13 cellular contexts compared by ENCODE assay signal in the genomic region with DNA sequence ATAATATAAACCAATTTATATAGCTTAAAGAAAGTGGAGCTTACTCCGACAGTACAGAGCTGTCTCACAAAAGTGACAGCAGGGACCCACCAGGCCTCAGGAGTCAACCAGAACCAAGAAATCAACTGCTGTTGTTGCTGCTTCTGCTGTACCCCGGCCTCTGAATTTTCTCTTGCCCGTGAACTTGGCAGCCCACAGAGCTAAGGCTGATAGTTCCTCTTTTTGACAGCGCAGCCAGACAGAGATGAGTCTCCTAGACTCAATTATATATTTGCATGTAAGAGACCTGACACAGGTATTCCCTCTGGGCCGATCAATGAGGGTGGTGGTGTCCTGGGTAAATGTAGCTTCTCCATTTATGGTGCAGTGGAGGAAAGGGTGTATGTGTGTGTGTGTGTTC.
DNase-seq lines count a peak whose midpoint lies in the region; ATAC-seq, FAIRE-seq and TF ChIP-seq lines count a peak whose summit lies in the region.
"Had no signal": no experiment of that assay in that cellular context is flagged by ENCODE, and none has a peak within 500 bp of the region (broad histone marks: within the 10 kb centered on the region; RNA-seq: fewer than 3 reads in every experiment).

No MANE protein-coding gene starts in this region.

- peak overlapping the region; percentile 66 for H3K4me2 ChIP-seq in Karpas-422 (ENCODE audit: low read depth, low read length, poor library complexity, severe bottlenecking)

- intact Hi-C loops in cardiac septum (cut with DNase I) = no loop called here
- intact Hi-C loops in heart right ventricle (cut with DNase I) = loop anchor here in 1 of 10 donors (10.0 kb wide), 1 partner anchor 106 kb away; a partner anchor contains a TSS
- intact Hi-C loops in pancreas (cut with DNase I) = no loop called here

- H3K4me3 ChIP-seq in heart right ventricle (no peak overlapping the region), Karpas-422 (ENCODE audit: low read length) (peak overlapping the region; percentile 5; the same call in 1 of the 2 replicates), pancreas (no peak overlapping the region)
- H3K4me3 ChIP-seq: esophagus squamous epithelium, left lung had no signal

- H3K9me2 ChIP-seq in Karpas-422 (replicated peaks; ENCODE audit: insufficient read depth, low read length) = no peaks in the 10 kb centered on the region

- no peak for TF ChIP-seq CTCF in heart right ventricle (IDR thresholded peaks at IDR 0.05)
- TF ChIP-seq CTCF in pancreas (IDR thresholded peaks at IDR 0.05) = no peak

- H3K9ac ChIP-seq in Karpas-422 (ENCODE audit: low read length) = no peak overlapping the region; the same call in none of the 2 replicates

- no peaks in the 10 kb centered on the region for H4K20me1 ChIP-seq in Karpas-422 (ENCODE audit: insufficient read depth, low read depth, low read length)

- WGBS in heart right ventricle, 2 donors = 91 to 93% methylated on average over 5 of the region's 5 CpGs
- 89 to 91% methylated on average over 5 of the region's 5 CpGs for WGBS in pancreas, 2 donors

- ATAC-seq in heart right ventricle (no peak), HG02870 (IDR thresholded peaks at IDR 0.05; ENCODE audit: unreplicated experiment) (peak; percentile 96), pancreas (no peak)
- ATAC-seq: left lung had no signal

- no peaks in the 10 kb centered on the region for H3K9me3 ChIP-seq in heart right ventricle
- H3K9me3 ChIP-seq in Karpas-422 (ENCODE audit: low read length) = no peaks in the 10 kb centered on the region
- no peaks in the 10 kb centered on the region for H3K9me3 ChIP-seq in pancreas
- H3K9me3 ChIP-seq: esophagus squamous epithelium, left lung had no signal

- H3K27ac ChIP-seq in heart right ventricle (no peak overlapping the region), Karpas-422 (ENCODE audit: low read length) (peak overlapping the region; percentile 72), pancreas (no peak overlapping the region)
- H3K27ac ChIP-seq: esophagus squamous epithelium, left lung had no signal

- H2AFZ ChIP-seq in Karpas-422 (ENCODE audit: low read length) = peak overlapping the region; percentile 65; the same call in 1 of the 2 replicates

- peaks cover 0 to 10% (median 0%) of the 10 kb centered on the region in 9 donors for H3K4me1 ChIP-seq in heart right ventricle
- peaks cover 37% of the 10 kb centered on the region for H3K4me1 ChIP-seq in Karpas-422 (ENCODE audit: low read length)
- no peaks in the 10 kb centered on the region for H3K4me1 ChIP-seq in pancreas
- H3K4me1 ChIP-seq: left lung had no signal

- FAIRE-seq in pancreas (lab: Jason Lieb, UNC) = no peak
- FAIRE-seq: A204.1 had no signal

- H3K36me3 ChIP-seq in heart right ventricle (no peaks in the 10 kb centered on the region), Karpas-422 (ENCODE audit: insufficient read depth, low read length) (no peaks in the 10 kb centered on the region), pancreas (no peaks in the 10 kb centered on the region)
- H3K36me3 ChIP-seq: esophagus squamous epithelium, left lung had no signal

- H3K27me3 ChIP-seq in heart right ventricle (peaks cover 0 to 8% (median 0%) of the 10 kb centered on the region in 7 donors), Karpas-422 (ENCODE audit: low read length) (no peaks in the 10 kb centered on the region), pancreas (no peaks in the 10 kb centered on the region)
- H3K27me3 ChIP-seq: esophagus squamous epithelium had no signal

- DNase-seq in cardiac septum (ENCODE audit: low spot score) (peak; percentile 41), heart right ventricle (no peak), Karpas-422 (peak; percentile 93), pancreas (no peak), DMS79 treated with DMSO at 0.1 percent for 48 hours (lab: John Stamatoyannopoulos, UW) (no peak), NCI-H187 (lab: John Stamatoyannopoulos, UW) (no peak)
- no peak for DNase-seq in activated CD4-positive, alpha-beta T cell treated with anti-CD3 and anti-CD28 coated beads for 4 hours
- DNase-seq: amygdala, esophagus squamous epithelium, left lung, retina had no signal

- H3K79me2 ChIP-seq in Karpas-422 (ENCODE audit: low read length) = no peaks in the 10 kb centered on the region

Comparison
In these comparisons a context has a peak if more than half of its experiments do, and no peak if none do; other contexts are left out.
1. DNase-seq: peak in cardiac septum (single experiment) and Karpas-422 (single experiment); none in heart right ventricle (0 of 2), pancreas (0 of 6), DMS79 treated with DMSO at 0.1 percent for 48 hours (single experiment), NCI-H187 (0 of 2) and activated CD4-positive, alpha-beta T cell treated with anti-CD3 and anti-CD28 coated beads for 4 hours (0 of 2).